In the genomic region with DNA sequence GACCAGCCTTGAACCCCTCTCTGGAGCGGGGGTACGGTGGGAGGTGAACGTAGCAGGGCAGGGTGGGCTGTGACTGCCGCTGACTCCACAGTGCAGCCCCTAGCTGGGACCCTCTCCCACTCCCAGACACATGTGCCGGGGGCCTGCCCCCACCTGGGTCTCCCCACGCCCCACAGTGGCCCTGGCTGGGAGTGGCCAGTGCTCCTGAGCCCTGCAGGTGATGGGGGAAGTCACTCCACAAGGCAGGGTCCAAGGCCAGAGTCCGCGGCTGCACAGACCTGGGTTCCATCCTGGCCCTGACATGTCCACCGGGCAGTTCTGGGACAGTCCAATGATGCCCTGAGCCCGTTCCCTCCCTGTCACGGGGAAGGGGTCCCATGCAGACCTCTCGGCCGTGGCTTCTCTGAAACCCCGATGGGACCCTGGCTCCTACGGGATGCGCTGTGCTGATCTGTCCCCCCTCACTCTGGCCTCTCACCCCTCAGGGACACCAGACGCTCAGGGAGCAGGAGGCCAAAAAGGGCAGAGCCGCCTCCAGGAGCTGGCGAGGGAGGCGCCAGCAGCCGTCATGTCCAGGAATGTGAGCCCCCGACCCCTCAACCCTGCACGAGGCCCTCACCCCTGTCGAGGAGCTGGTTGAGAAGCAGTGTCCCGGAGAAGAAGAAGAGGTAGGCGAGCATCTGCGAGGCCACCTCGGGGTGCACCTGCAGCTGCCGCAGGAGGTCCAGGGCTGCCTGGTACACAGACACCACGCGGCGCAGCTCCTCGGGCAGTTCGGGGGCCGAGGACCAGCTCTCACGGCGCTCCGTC, we compare ENCODE assay signal across 31 cellular contexts. TPM values are rescaled to one million over a fixed set of nuclear protein-coding genes. Genes with fewer than 3 reads are reported as not detected.
DNase-seq lines count a peak whose midpoint lies in the region; ATAC-seq, FAIRE-seq and TF ChIP-seq lines count a peak whose summit lies in the region.
"Had no signal": no experiment of that assay in that cellular context is flagged by ENCODE, and none has a peak within 500 bp of the region (broad histone marks: within the 10 kb centered on the region; RNA-seq: fewer than 3 reads in every experiment).

No MANE protein-coding gene starts in this region.

- no peak for DNase-seq in stimulated activated naive CD8-positive, alpha-beta T cell treated with anti-CD3 and anti-CD28 coated beads, Interleukin-15, amount 100 ng/mL, for 72 hours
- no peak for DNase-seq in stimulated activated naive CD8-positive, alpha-beta T cell treated with anti-CD3 and anti-CD28 coated beads, Interleukin-15, Interleukin-2, amounts not matched to agents 100 U/mL and 50 U/mL, for 24 hours
- DNase-seq in NT2/D1 (ENCODE audit: low read depth, low spot score), result no peak
- no peak for DNase-seq in choroid plexus epithelial cell (ENCODE audit: low read depth)
- no peak for DNase-seq in kidney
- DNase-seq in transverse colon, result no peak
- no peak for DNase-seq in D341Med (ENCODE audit: low spot score)
- DNase-seq: activated CD4-positive, alpha-beta T cell treated with anti-CD3 and anti-CD28 coated beads, Interleukin-2, amount 10 ng/mL, durations not matched to agents 7 days and 5 days; activated gamma-delta T cell treated with Interleukin-2 at 50 U/mL for 16 hours; activated naive CD8-positive, alpha-beta T cell treated with anti-CD3 and anti-CD28 coated beads, Interleukin-2, amount 50 U/mL, for 24 hours; activated T-cell treated with anti-CD3 and anti-CD28 coated beads, Interleukin-2, amount 50 U/mL, for 4 hours; central memory CD4-positive, alpha-beta T cell; DMS79; GF-D8; left ventricle myocardium inferior; NCI-H1436 treated with DMSO at 0.1 percent for 48 hours; NCI-H748 treated with DMSO at 0.1 percent for 48 hours; SHP77; sigmoid colon; stimulated activated CD4-positive, alpha-beta T cell treated with anti-CD3 and anti-CD28 coated beads, Interleukin-4, amount 100 ng/mL, for 4 hours; stimulated activated naive B cell treated with anti-CD40 and anti-IgM and Interleukin-4, amounts not matched to agents 10 μg/mL and 1 μg/mL and 100 μg/mL, for 72 hours; testis had no signal

- no peak for FAIRE-seq in kidney (lab: Jason Lieb, UNC)
- FAIRE-seq: GM12891, islet of Langerhans had no signal

- H3K9me3 Mint-ChIP-seq in stimulated activated naive CD8-positive, alpha-beta T cell treated with anti-CD3 and anti-CD28 coated beads, Interleukin-15, amount 100 ng/mL, for 72 hours, result peaks cover 8 to 11% of the 10 kb centered on the region in 2 donors
- H3K9me3 Mint-ChIP-seq: activated naive CD8-positive, alpha-beta T cell treated with anti-CD3 and anti-CD28 coated beads, Interleukin-2, amount 50 U/mL, for 24 hours; activated T-cell treated with anti-CD3 and anti-CD28 coated beads, Interleukin-2, amount 50 U/mL, for 4 hours had no signal

- TF ChIP-seq POLR2A in transverse colon (IDR thresholded peaks at IDR 0.05), result no peak

- TF ChIP-seq CTCF in choroid plexus epithelial cell (conservative IDR thresholded peaks at IDR 0.05; ENCODE audit: low read depth, low read length) (peak; percentile 1), kidney (IDR thresholded peaks at IDR 0.05; ENCODE audit: borderline replicate concordance, extremely low read depth, insufficient read depth) (no peak), transverse colon (IDR thresholded peaks at IDR 0.05) (no peak)

- intact Hi-C loops in kidney (cut with DNase I) (no loop called here), transverse colon (cut with DNase I; ENCODE audit: low total_unique reads) (no loop called here)

- H3K4me1 ChIP-seq in NT2/D1 (ENCODE audit: insufficient read depth, insufficient read length) (peaks cover 11% of the 10 kb centered on the region), kidney (ENCODE audit: control insufficient read depth in 1 of 2, insufficient read depth in 1 of 2, low read depth in 1 of 2, low read length in 2 of 2) (peaks cover 0 to 1% of the 10 kb centered on the region in 2 donors), transverse colon (no peaks in the 10 kb centered on the region)
- H3K4me1 ChIP-seq: sigmoid colon, testis had no signal

- peaks cover 7% of the 10 kb centered on the region for H3K4me1 Mint-ChIP-seq in stimulated activated naive CD8-positive, alpha-beta T cell treated with anti-CD3 and anti-CD28 coated beads, Interleukin-15, amount 100 ng/mL, for 72 hours
- H3K4me1 Mint-ChIP-seq: activated CD4-positive, alpha-beta T cell treated with anti-CD3 and anti-CD28 coated beads, Interleukin-2, amount 10 ng/mL, durations not matched to agents 7 days and 5 days; activated naive CD8-positive, alpha-beta T cell treated with anti-CD3 and anti-CD28 coated beads, Interleukin-2, amount 50 U/mL, for 24 hours had no signal

- ATAC-seq in stimulated activated naive CD8-positive, alpha-beta T cell treated with anti-CD3 and anti-CD28 coated beads, Interleukin-15, amount 100 ng/mL, for 72 hours, result peak; percentile 27
- ATAC-seq in stimulated activated naive CD8-positive, alpha-beta T cell treated with anti-CD3 and anti-CD28 coated beads, Interleukin-15, Interleukin-2, amounts not matched to agents 100 U/mL and 50 U/mL, for 24 hours, result no peak
- ATAC-seq in HG02885 (IDR thresholded peaks at IDR 0.05; ENCODE audit: poor library complexity, unreplicated experiment), result no peak
- ATAC-seq: activated naive CD8-positive, alpha-beta T cell treated with anti-CD3 and anti-CD28 coated beads, Interleukin-2, amount 50 U/mL, for 24 hours; activated T-cell treated with anti-CD3 and anti-CD28 coated beads, Interleukin-2, amount 50 U/mL, for 4 hours; stimulated activated naive B cell treated with anti-CD40 and anti-IgM and Interleukin-4, amounts not matched to agents 10 μg/mL and 1 μg/mL and 100 μg/mL, for 72 hours had no signal

- H3K27me3 Mint-ChIP-seq in stimulated activated naive CD8-positive, alpha-beta T cell treated with anti-CD3 and anti-CD28 coated beads, Interleukin-15, amount 100 ng/mL, for 72 hours, result peaks cover 48% of the 10 kb centered on the region

- peaks cover 5% of the 10 kb centered on the region for H3K36me3 ChIP-seq in NT2/D1 (ENCODE audit: insufficient read depth, insufficient read length, low read length)
- no peaks in the 10 kb centered on the region for H3K36me3 ChIP-seq in kidney (ENCODE audit: control insufficient read depth in 1 of 2, insufficient read depth in 2 of 2, low read length in 2 of 2)
- H3K36me3 ChIP-seq in transverse colon, result no peaks in the 10 kb centered on the region
- H3K36me3 ChIP-seq: vagina had no signal

- H3K27ac ChIP-seq in kidney (ENCODE audit: low read depth in 2 of 2, low read length in 2 of 2), result no peak overlapping the region
- H3K27ac ChIP-seq in transverse colon, result no peak overlapping the region
- H3K27ac ChIP-seq: KMS-11, left ventricle myocardium inferior, sigmoid colon, testis, vagina, VCaP had no signal

- WGBS in transverse colon (ENCODE audit: low coverage in 1 of 2), 2 donors, result 90% methylated on average over 35 of the region's 38 CpGs; no CpG with 5 or more reads in 1 of the 2 donors

- H3K4me3 ChIP-seq in NT2/D1 (ENCODE audit: insufficient read length, low read depth) (no peak overlapping the region), choroid plexus epithelial cell (ENCODE audit: low read depth, low read length) (no peak overlapping the region), kidney (ENCODE audit: low read length in 2 of 2) (no peak overlapping the region), transverse colon (no peak overlapping the region)
- H3K4me3 ChIP-seq: left ventricle myocardium inferior, sigmoid colon, testis, vagina had no signal

- TF ChIP-seq EP300 in transverse colon (IDR thresholded peaks at IDR 0.05; ENCODE audit: low read depth), result no peak

- no peak overlapping the region for H3K27ac Mint-ChIP-seq in stimulated activated naive CD8-positive, alpha-beta T cell treated with anti-CD3 and anti-CD28 coated beads, Interleukin-15, amount 100 ng/mL, for 72 hours
- H3K27ac Mint-ChIP-seq: activated CD4-positive, alpha-beta T cell treated with anti-CD3 and anti-CD28 coated beads, Interleukin-2, amount 10 ng/mL, durations not matched to agents 7 days and 5 days; activated naive CD8-positive, alpha-beta T cell treated with anti-CD3 and anti-CD28 coated beads, Interleukin-2, amount 50 U/mL, for 24 hours; stimulated activated naive B cell treated with anti-CD40 and anti-IgM and Interleukin-4, amounts not matched to agents 10 μg/mL and 1 μg/mL and 100 μg/mL, for 72 hours had no signal

- no peaks in the 10 kb centered on the region for H3K9me3 ChIP-seq in NT2/D1 (ENCODE audit: insufficient read depth, low read length)
- H3K9me3 ChIP-seq in kidney (ENCODE audit: control insufficient read depth in 1 of 2, low read length in 2 of 2), result no peaks in the 10 kb centered on the region
- no peaks in the 10 kb centered on the region for H3K9me3 ChIP-seq in transverse colon
- H3K9me3 ChIP-seq: left ventricle myocardium inferior, sigmoid colon, testis, vagina had no signal

- H3K9ac ChIP-seq in NT2/D1 (ENCODE audit: insufficient read length, low read depth) (peak overlapping the region; percentile 10), kidney (ENCODE audit: low read length in 2 of 2) (no peak overlapping the region)
- H3K9ac ChIP-seq: KMS-11 had no signal

- in situ Hi-C loops in transverse colon (cut with MboI; ENCODE audit: low pct_ligation_motif_present in 1 of 4, low pct_unique_long_range_greater_than_20kb in 1 of 4, low sequenced_read_pairs in 3 of 4), result no loop called here

- no peaks in the 10 kb centered on the region for H3K27me3 ChIP-seq in NT2/D1 (ENCODE audit: insufficient read depth, insufficient read length)
- no peaks in the 10 kb centered on the region for H3K27me3 ChIP-seq in transverse colon
- H3K27me3 ChIP-seq: sigmoid colon, testis, vagina had no signal

- no peak overlapping the region for H3K4me3 Mint-ChIP-seq in stimulated activated naive CD8-positive, alpha-beta T cell treated with anti-CD3 and anti-CD28 coated beads, Interleukin-15, amount 100 ng/mL, for 72 hours
- H3K4me3 Mint-ChIP-seq: activated CD4-positive, alpha-beta T cell treated with anti-CD3 and anti-CD28 coated beads, Interleukin-2, amount 10 ng/mL, durations not matched to agents 7 days and 5 days; activated naive CD8-positive, alpha-beta T cell treated with anti-CD3 and anti-CD28 coated beads, Interleukin-2, amount 50 U/mL, for 24 hours; activated T-cell treated with anti-CD3 and anti-CD28 coated beads, Interleukin-2, amount 50 U/mL, for 4 hours; stimulated activated naive B cell treated with anti-CD40 and anti-IgM and Interleukin-4, amounts not matched to agents 10 μg/mL and 1 μg/mL and 100 μg/mL, for 72 hours had no signal

RNA-seq across cellular contexts. Expression of a gene that starts 40.4 kb away (rescaled TPM):
- total RNA-seq in kidney (38.5 TPM), transverse colon (100 to 1,000 TPM in 1 of 4 donors, 10 to 100 TPM in 3; 36.6 to 111 (median 44.5) TPM)
- 23.4 TPM for polyA plus RNA-seq in kidney (ENCODE audit: insufficient read depth, low read depth, low replicate concordance)

RNA-seq across cellular contexts. Expression of a gene that starts 46.0 kb away (rescaled TPM):
- total RNA-seq in kidney (0.06 TPM), transverse colon (under 1 TPM in 2 of 4 donors, not detected in 2; 0.16 to 0.60 TPM)
- polyA plus RNA-seq in kidney (ENCODE audit: insufficient read depth, low read depth, low replicate concordance), result not detected
- total RNA-seq: A172, HT1080, myocyte, vagina had no signal
